Comparison of ENCODE assay signal across 24 cellular contexts in genomic region chr3:158600787-158601186, GRCh38. TPM values are rescaled to one million over a fixed set of nuclear protein-coding genes. Genes with fewer than 3 reads are reported as not detected.
A peak's percentile ranks its signal among the peaks of the same experiment; 100 is the strongest.
DNase-seq lines count a peak whose midpoint lies in the region; ATAC-seq, FAIRE-seq and TF ChIP-seq lines count a peak whose summit lies in the region.
"Had no signal": no experiment of that assay in that cellular context is flagged by ENCODE, and none has a peak within 500 bp of the region (broad histone marks: within the 10 kb centered on the region; RNA-seq: fewer than 3 reads in every experiment).

No MANE protein-coding gene starts in this region.

- no peaks in the 10 kb centered on the region for H3K9me3 ChIP-seq in pancreas
- H3K9me3 ChIP-seq: A549; BE2C; BLaER1 treated with 17β-estradiol and CSF1 and Interleukin-3, amounts not matched to agents 10 nM and 100 nM had no signal

- no peak overlapping the region for H3K4me3 ChIP-seq in pancreas
- H3K4me3 ChIP-seq: A549; BLaER1 treated with 17β-estradiol and CSF1 and Interleukin-3, amounts not matched to agents 10 nM and 100 nM; GM12878 had no signal

- peak; percentile 96 for FAIRE-seq in A204.1 (lab: Jason Lieb, UNC)
- FAIRE-seq in TTC549 (lab: Jason Lieb, UNC) = peak; percentile 82
- FAIRE-seq in endometrium (lab: Jason Lieb, UNC) = peak; percentile 92
- peak; percentile 91 for FAIRE-seq in pancreas (lab: Jason Lieb, UNC)
- FAIRE-seq: A549, GM12878 had no signal

- no peaks in the 10 kb centered on the region for H3K36me3 ChIP-seq in pancreas
- H3K36me3 ChIP-seq: BE2C; BLaER1 treated with 17β-estradiol and CSF1 and Interleukin-3, amounts not matched to agents 10 nM and 100 nM had no signal

- in situ Hi-C loops in G401 (cut with HindIII; ENCODE audit: low sequenced_read_pairs) = no loop called here

- intact Hi-C loops in pancreas (cut with DNase I) = no loop called here

- no peaks in the 10 kb centered on the region for H3K4me1 ChIP-seq in pancreas
- H3K4me1 ChIP-seq: A549; BE2C; BLaER1 treated with 17β-estradiol and CSF1 and Interleukin-3, amounts not matched to agents 10 nM and 100 nM had no signal

- ATAC-seq in pancreas (no peak), GM19395 (IDR thresholded peaks at IDR 0.05; ENCODE audit: unreplicated experiment) (no peak), GM18520 (IDR thresholded peaks at IDR 0.05; ENCODE audit: unreplicated experiment) (no peak)
- ATAC-seq: A549, GM12878 had no signal

- TF ChIP-seq CTCF in pancreas (IDR thresholded peaks at IDR 0.05) = no peak

- H3K27me3 ChIP-seq in pancreas = no peaks in the 10 kb centered on the region
- H3K27me3 ChIP-seq: BE2C; BLaER1 treated with 17β-estradiol and CSF1 and Interleukin-3, amounts not matched to agents 10 nM and 100 nM had no signal

- DNase-seq in pancreas = no peak
- DNase-seq in G401 (ENCODE audit: low spot score) = no peak
- DNase-seq in foreskin melanocyte = no peak
- DNase-seq: ACHN; AML-193; BE2C; Calu3; CD4-positive, alpha-beta T cell; COR-L47; DMS53; DMS79 treated with DMSO at 0.1 percent for 48 hours; GDM1; GOT3; H7; HCEC 1CT had no signal

- no peak overlapping the region for H3K27ac ChIP-seq in pancreas
- H3K27ac ChIP-seq: 22Rv1; A549; BLaER1 treated with 17β-estradiol and CSF1 and Interleukin-3, amounts not matched to agents 10 nM and 100 nM had no signal

- 92 to 98% methylated on average over 2 of the region's 2 CpGs for WGBS in pancreas, 2 donors

RNA-seq across cellular contexts. Expression of gene MLF1, which starts 29.8 kb away (rescaled TPM):
- total RNA-seq in pancreas = 1 to 10 TPM; 1.2 to 6.8 (median 3.6) TPM
- polyA plus RNA-seq in pancreas = 10 to 100 TPM in 1 of 2 donors, 1 to 10 TPM in 1; 2.7 to 12.0 TPM
- 58.3 and 91.5 TPM in 2 replicates for total RNA-seq in G401 (2014; rRNA removed; shearing (Covaris generic))

RNA-seq across cellular contexts. Expression of gene GFM1, which starts 43.5 kb away (rescaled TPM):
- total RNA-seq in pancreas = 10 to 100 TPM; 14.1 to 24.0 (median 19.4) TPM
- polyA plus RNA-seq in pancreas = 10 to 100 TPM in 1 of 2 donors, 1 to 10 TPM in 1; 5.7 to 14.1 TPM
- total RNA-seq in G401 (2014; rRNA removed; shearing (Covaris generic)) = 62.5 and 66.7 TPM in 2 replicates
